In genomic region chr10:122814493-122814892, GRCh38 we compare ENCODE assay signal across 31 cellular contexts.
"Had no signal": no experiment of that assay in that cellular context is flagged by ENCODE, and none has a peak within 500 bp of the region (broad histone marks: within the 10 kb centered on the region; RNA-seq: fewer than 3 reads in every experiment).

No MANE protein-coding gene starts in this region.

- H3K27ac ChIP-seq: adrenal gland, body of pancreas, VCaP had no signal

- ATAC-seq: activated CD8-positive, alpha-beta T cell treated with anti-CD3 and anti-CD28 coated beads for 36 hours; activated naive CD4-positive, alpha-beta T cell treated with anti-CD3 and anti-CD28 coated beads, Interleukin-2, amount 50 U/mL, for 72 hours; activated T-cell treated with anti-CD3 and anti-CD28 coated beads, Interleukin-2, amount 50 U/mL, for 4 hours; activated T-cell treated with anti-CD3 and anti-CD28 coated beads, Interleukin-2, amount 50 U/mL, for 72 hours; activated T-helper 17 cell treated with anti-CD3 and anti-CD28 coated beads, Interleukin-2, amount 50 U/mL, for 72 hours; body of pancreas; T-cell; T-helper 17 cell had no signal

- DNase-seq: activated B cell treated with CpG ODN at 0.5 μM for 24 hours; activated CD4-positive, alpha-beta memory T cell treated with anti-CD3 and anti-CD28 coated beads for 36 hours; activated CD4-positive, alpha-beta T cell treated with anti-CD3 and anti-CD28 coated beads for 4 hours; activated CD4-positive, alpha-beta T cell treated with anti-CD3 and anti-CD28 coated beads, Interleukin-2, amount 10 ng/mL, durations not matched to agents 24 days and 14 days; activated CD4-positive, alpha-beta T cell treated with anti-CD3 and anti-CD28 coated beads, Interleukin-2, amount 50 U/mL, for 1 hour; activated CD4-positive, alpha-beta T cell treated with anti-CD3 and anti-CD28 coated beads, Interleukin-2, amount 50 U/mL, for 4 hours; activated CD4-positive, CD25-positive, alpha-beta regulatory T cell treated with anti-CD3 and anti-CD28 coated beads, Interleukin-2, amount 50 U/mL, for 72 hours; activated CD8-positive, alpha-beta memory T cell treated with anti-CD3 and anti-CD28 coated beads, Interleukin-2, amount 50 U/mL, for 4 hours; activated CD8-positive, alpha-beta T cell treated with anti-CD3 and anti-CD28 coated beads for 36 hours; activated effector memory CD4-positive, alpha-beta T cell treated with anti-CD3 and anti-CD28 coated beads, Interleukin-2, amount 50 U/mL, for 16 hours; activated gamma-delta T cell treated with Interleukin-2 at 50 U/mL for 16 hours; activated naive CD4-positive, alpha-beta T cell; activated naive CD4-positive, alpha-beta T cell treated with anti-CD3 and anti-CD28 coated beads for 36 hours; activated naive CD4-positive, alpha-beta T cell treated with anti-CD3 and anti-CD28 coated beads, Interleukin-2, amount 50 U/mL, for 16 hours; activated naive CD8-positive, alpha-beta T cell treated with anti-CD3 and anti-CD28 coated beads for 36 hours; activated T-cell treated with anti-CD3 and anti-CD28 coated beads for 4 hours; activated T-cell treated with anti-CD3 and anti-CD28 coated beads, Interleukin-2, amount 50 U/mL, for 1 hour; activated T-cell treated with anti-CD3 and anti-CD28 coated beads, Interleukin-2, amount 50 U/mL, for 4 hours; activated T-cell treated with anti-CD3 and anti-CD28 coated beads, Interleukin-2, amount 50 U/mL, for 72 hours; adrenal gland; amniotic stem cell; aorta; body of pancreas; central memory CD4-positive, alpha-beta T cell; T-cell; T-helper 17 cell had no signal

- H3K36me3 ChIP-seq: adrenal gland had no signal

- H3K4me3 ChIP-seq: adrenal gland, body of pancreas had no signal

- H3K9me3 ChIP-seq: adrenal gland, body of pancreas had no signal

- H3K4me1 ChIP-seq: adrenal gland, body of pancreas had no signal

- FAIRE-seq: astrocyte, TTC549 had no signal
